Comparison of ENCODE assay signal across 20 cellular contexts in genomic region chr10:133211141-133211830, GRCh38. TPM values are rescaled to one million over a fixed set of nuclear protein-coding genes. Genes with fewer than 3 reads are reported as not detected.
DNase-seq lines count a peak whose midpoint lies in the region; ATAC-seq, FAIRE-seq and TF ChIP-seq lines count a peak whose summit lies in the region.
"Had no signal": no experiment of that assay in that cellular context is flagged by ENCODE, and none has a peak within 500 bp of the region (broad histone marks: within the 10 kb centered on the region; RNA-seq: fewer than 3 reads in every experiment).

No MANE protein-coding gene starts in this region.

- H3K9me3 Mint-ChIP-seq in activated CD4-positive, alpha-beta memory T cell treated with anti-CD3 and anti-CD28 coated beads, Interleukin-2, amount 10 ng/mL, durations not matched to agents 7 days and 5 days, result no peaks in the 10 kb centered on the region
- H3K9me3 Mint-ChIP-seq in activated CD4-positive, alpha-beta memory T cell treated with anti-CD3 and anti-CD28 coated beads for 36 hours, result no peaks in the 10 kb centered on the region
- H3K9me3 Mint-ChIP-seq: CD14-positive monocyte; CD4-positive, alpha-beta memory T cell had no signal

- H3K9me3 ChIP-seq in right cardiac atrium (ENCODE audit: control insufficient read depth, low read length) (no peaks in the 10 kb centered on the region), kidney (ENCODE audit: control insufficient read depth in 1 of 2, low read length in 2 of 2) (no peaks in the 10 kb centered on the region)
- H3K9me3 ChIP-seq: BLaER1 had no signal

- H3K27ac ChIP-seq in right cardiac atrium (ENCODE audit: low read length) (no peak overlapping the region), kidney (ENCODE audit: low read depth in 2 of 2, low read length in 2 of 2) (no peak overlapping the region)
- H3K27ac ChIP-seq: 22Rv1, BLaER1 had no signal

- no peak for TF ChIP-seq CTCF in kidney (IDR thresholded peaks at IDR 0.05; ENCODE audit: borderline replicate concordance, extremely low read depth, insufficient read depth)

- no peaks in the 10 kb centered on the region for H3K27me3 Mint-ChIP-seq in activated CD4-positive, alpha-beta memory T cell treated with anti-CD3 and anti-CD28 coated beads, Interleukin-2, amount 10 ng/mL, durations not matched to agents 7 days and 5 days
- no peaks in the 10 kb centered on the region for H3K27me3 Mint-ChIP-seq in activated CD4-positive, alpha-beta memory T cell treated with anti-CD3 and anti-CD28 coated beads for 36 hours

- 82% methylated on average over 25 of the region's 25 CpGs for WGBS in right cardiac atrium

- H3K4me1 ChIP-seq in right cardiac atrium (ENCODE audit: control insufficient read depth, insufficient read depth, low read length) (no peaks in the 10 kb centered on the region), kidney (ENCODE audit: control insufficient read depth in 1 of 2, insufficient read depth in 1 of 2, low read depth in 1 of 2, low read length in 2 of 2) (no peaks in the 10 kb centered on the region)

- no peak overlapping the region for H3K4me3 Mint-ChIP-seq in activated CD4-positive, alpha-beta memory T cell treated with anti-CD3 and anti-CD28 coated beads, Interleukin-2, amount 10 ng/mL, durations not matched to agents 7 days and 5 days
- H3K4me3 Mint-ChIP-seq in activated CD4-positive, alpha-beta memory T cell treated with anti-CD3 and anti-CD28 coated beads for 36 hours, result no peak overlapping the region
- H3K4me3 Mint-ChIP-seq: CD14-positive monocyte; CD4-positive, alpha-beta memory T cell; H9; IgD-negative memory B cell had no signal

- H3K4me3 ChIP-seq in right cardiac atrium (ENCODE audit: low read length) (no peak overlapping the region), kidney (ENCODE audit: low read length in 2 of 2) (no peak overlapping the region)
- H3K4me3 ChIP-seq: BLaER1 had no signal

- ATAC-seq in right cardiac atrium (no peak), left ventricle myocardium superior (no peak)
- ATAC-seq: HepG2 had no signal

- H3K9ac ChIP-seq in kidney (ENCODE audit: low read length in 2 of 2), result no peak overlapping the region
- H3K9ac ChIP-seq: BLaER1 had no signal

- no peaks in the 10 kb centered on the region for H3K36me3 Mint-ChIP-seq in activated CD4-positive, alpha-beta memory T cell treated with anti-CD3 and anti-CD28 coated beads, Interleukin-2, amount 10 ng/mL, durations not matched to agents 7 days and 5 days (ENCODE audit: low read depth)
- no peaks in the 10 kb centered on the region for H3K36me3 Mint-ChIP-seq in activated CD4-positive, alpha-beta memory T cell treated with anti-CD3 and anti-CD28 coated beads for 36 hours
- H3K36me3 Mint-ChIP-seq: CD14-positive monocyte; CD4-positive, alpha-beta memory T cell; IgD-negative memory B cell had no signal

- intact Hi-C loops in activated CD4-positive, alpha-beta memory T cell treated with anti-CD3 and anti-CD28 coated beads for 36 hours (cut with micrococcal nuclease), result no loop called here
- intact Hi-C loops in right cardiac atrium (cut with DNase I), result no loop called here
- intact Hi-C loops in left ventricle myocardium superior (cut with micrococcal nuclease), result no loop called here
- intact Hi-C loops in kidney (cut with DNase I), result no loop called here

- peak overlapping the region; percentile 40 for H3K27ac Mint-ChIP-seq in activated CD4-positive, alpha-beta memory T cell treated with anti-CD3 and anti-CD28 coated beads, Interleukin-2, amount 10 ng/mL, durations not matched to agents 7 days and 5 days
- H3K27ac Mint-ChIP-seq in activated CD4-positive, alpha-beta memory T cell treated with anti-CD3 and anti-CD28 coated beads for 36 hours, result no peak overlapping the region
- H3K27ac Mint-ChIP-seq: CD4-positive, alpha-beta memory T cell; H9; IgD-negative memory B cell had no signal

- no peak for FAIRE-seq in kidney (lab: Jason Lieb, UNC)
- FAIRE-seq: HepG2 had no signal

- CTCF ChIA-PET in activated CD4-positive, alpha-beta memory T cell treated with anti-CD3 and anti-CD28 coated beads, Interleukin-2, amount 10 ng/mL, durations not matched to agents 7 days and 5 days (lab: Charles Lee), result no interaction called here
- CTCF ChIA-PET in activated CD4-positive, alpha-beta memory T cell treated with anti-CD3 and anti-CD28 coated beads for 36 hours (lab: Charles Lee), result no interaction called here

- no peaks in the 10 kb centered on the region for H3K27me3 ChIP-seq in right cardiac atrium (ENCODE audit: control insufficient read depth, insufficient read depth)

- H3K36me3 ChIP-seq in kidney (ENCODE audit: control insufficient read depth in 1 of 2, insufficient read depth in 2 of 2, low read length in 2 of 2), result no peaks in the 10 kb centered on the region
- H3K36me3 ChIP-seq: BLaER1 had no signal

- peaks cover 12% of the 10 kb centered on the region for H3K4me1 Mint-ChIP-seq in activated CD4-positive, alpha-beta memory T cell treated with anti-CD3 and anti-CD28 coated beads, Interleukin-2, amount 10 ng/mL, durations not matched to agents 7 days and 5 days
- peaks cover 4% of the 10 kb centered on the region for H3K4me1 Mint-ChIP-seq in activated CD4-positive, alpha-beta memory T cell treated with anti-CD3 and anti-CD28 coated beads for 36 hours (ENCODE audit: low read depth)
- H3K4me1 Mint-ChIP-seq: CD14-positive monocyte, H9, IgD-negative memory B cell had no signal

- no peak for DNase-seq in activated CD4-positive, alpha-beta memory T cell treated with anti-CD3 and anti-CD28 coated beads, Interleukin-2, amount 10 ng/mL, durations not matched to agents 7 days and 5 days
- DNase-seq in activated CD4-positive, alpha-beta memory T cell treated with anti-CD3 and anti-CD28 coated beads for 36 hours, result no peak
- DNase-seq in right cardiac atrium (peak in 2 of 3 donors; percentile 17 to 36), left ventricle myocardium superior (no peak), kidney (peak; percentile 63), MV-4-11 (lab: John Stamatoyannopoulos, UW) (no peak), NCI-H226 (no peak)
- DNase-seq: DMS153, DMS79, GF-D8, GOT3, H9 had no signal

- POLR2A ChIA-PET in activated CD4-positive, alpha-beta memory T cell treated with anti-CD3 and anti-CD28 coated beads, Interleukin-2, amount 10 ng/mL, durations not matched to agents 7 days and 5 days (lab: Charles Lee), result no interaction called here
- POLR2A ChIA-PET in activated CD4-positive, alpha-beta memory T cell treated with anti-CD3 and anti-CD28 coated beads for 36 hours (lab: Charles Lee), result no interaction called here

RNA-seq across cellular contexts. Expression of gene UTF1, which starts 18.7 kb away (rescaled TPM):
- total RNA-seq in activated CD4-positive, alpha-beta memory T cell treated with anti-CD3 and anti-CD28 coated beads, Interleukin-2, amount 10 ng/mL, durations not matched to agents 7 days and 5 days, result not detected
- not detected for total RNA-seq in activated CD4-positive, alpha-beta memory T cell treated with anti-CD3 and anti-CD28 coated beads for 36 hours
- total RNA-seq in right cardiac atrium (not detected), left ventricle myocardium superior (not detected), kidney (not detected)
- polyA plus RNA-seq in right cardiac atrium (not detected), kidney (ENCODE audit: insufficient read depth, low read depth, low replicate concordance) (not detected)
- total RNA-seq: A673; CD4-positive, alpha-beta memory T cell; HepG2 had no signal
- polyA plus RNA-seq: AG04450; CD4-positive, alpha-beta memory T cell; HepG2; IgD-negative memory B cell had no signal

RNA-seq across cellular contexts. Expression of gene VENTX, which starts 26.4 kb away (rescaled TPM):
- not detected for total RNA-seq in activated CD4-positive, alpha-beta memory T cell treated with anti-CD3 and anti-CD28 coated beads, Interleukin-2, amount 10 ng/mL, durations not matched to agents 7 days and 5 days
- total RNA-seq in activated CD4-positive, alpha-beta memory T cell treated with anti-CD3 and anti-CD28 coated beads for 36 hours, result under 1 TPM; 0.07 to 0.12 TPM
- under 1 TPM; 0.45 to 0.89 (median 0.68) TPM for total RNA-seq in right cardiac atrium
- polyA plus RNA-seq in right cardiac atrium, result 0.48 TPM
- total RNA-seq in left ventricle myocardium superior, result 0.99 TPM
- total RNA-seq in kidney, result 3.3 TPM
- polyA plus RNA-seq in kidney (ENCODE audit: insufficient read depth, low read depth, low replicate concordance), result 0.39 TPM
- total RNA-seq: A673; CD4-positive, alpha-beta memory T cell; HepG2 had no signal
- polyA plus RNA-seq: AG04450; CD4-positive, alpha-beta memory T cell; HepG2; IgD-negative memory B cell had no signal

RNA-seq across cellular contexts. Expression of gene KNDC1, which starts 51.3 kb away (rescaled TPM):
- 1 to 10 TPM in 1 of 2 experiments, under 1 TPM in 1; 0.55 to 1.2 TPM for total RNA-seq in activated CD4-positive, alpha-beta memory T cell treated with anti-CD3 and anti-CD28 coated beads, Interleukin-2, amount 10 ng/mL, durations not matched to agents 7 days and 5 days
- total RNA-seq in activated CD4-positive, alpha-beta memory T cell treated with anti-CD3 and anti-CD28 coated beads for 36 hours, result under 1 TPM; 0.17 to 0.70 TPM
- 1 to 10 TPM in 2 of 4 donors, under 1 TPM in 2; 0.41 to 1.4 (median 0.91) TPM for total RNA-seq in right cardiac atrium
- 0.23 TPM for polyA plus RNA-seq in right cardiac atrium
- 0.20 TPM for total RNA-seq in left ventricle myocardium superior
- 8.7 TPM for total RNA-seq in kidney
- 0.43 TPM for polyA plus RNA-seq in kidney (ENCODE audit: insufficient read depth, low read depth, low replicate concordance)
- total RNA-seq: A673, HepG2 had no signal

Comparison
In these comparisons a context has a peak if more than half of its experiments do, and no peak if none do; other contexts are left out.
1. DNase-seq: peak in right cardiac atrium (2 of 3) and kidney (single experiment); none in activated CD4-positive, alpha-beta memory T cell treated with anti-CD3 and anti-CD28 coated beads, Interleukin-2, amount 10 ng/mL, durations not matched to agents 7 days and 5 days (single experiment), activated CD4-positive, alpha-beta memory T cell treated with anti-CD3 and anti-CD28 coated beads for 36 hours (single experiment), left ventricle myocardium superior (single experiment), MV-4-11 (single experiment) and NCI-H226 (single experiment).